ENCODE assay signal across 9 cellular contexts in the genomic region with DNA sequence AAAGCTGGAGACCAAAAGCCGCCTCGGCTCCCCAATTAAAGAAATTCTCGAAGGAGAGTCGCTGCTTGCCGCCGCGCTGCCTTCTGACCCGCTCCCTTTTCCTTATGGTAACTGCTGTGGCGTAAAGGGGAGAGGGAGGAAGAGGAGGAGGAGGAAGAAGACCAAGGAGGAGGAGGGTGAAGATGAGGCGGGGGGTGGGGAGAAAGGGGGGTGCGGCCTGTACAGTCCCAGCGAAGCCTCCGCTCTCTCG. TPM values are rescaled to one million over a fixed set of nuclear protein-coding genes. Genes with fewer than 3 reads are reported as not detected.
A peak's percentile ranks its signal among the peaks of the same experiment; 100 is the strongest.
DNase-seq lines count a peak whose midpoint lies in the region; ATAC-seq, FAIRE-seq and TF ChIP-seq lines count a peak whose summit lies in the region.
"Had no signal": no experiment of that assay in that cellular context is flagged by ENCODE, and none has a peak within 500 bp of the region (broad histone marks: within the 10 kb centered on the region; RNA-seq: fewer than 3 reads in every experiment).

No MANE protein-coding gene starts in this region.

- peaks cover 14% of the 10 kb centered on the region for H3K4me1 Mint-ChIP-seq in type B pancreatic cell (ENCODE audit: unreplicated experiment)
- peaks cover 3 to 12% of the 10 kb centered on the region in 2 donors for H3K4me1 Mint-ChIP-seq in effector memory CD8-positive, alpha-beta T cell (ENCODE audit: low read depth in 2 of 2)

- H3K4me3 ChIP-seq in GM06990 (replicated peaks; ENCODE audit: low read depth, low read length) (peak overlapping the region; percentile 82), skeletal muscle cell (ENCODE audit: low read depth, low read length) (peak overlapping the region; percentile 96)

- no peak overlapping the region for H3K27ac Mint-ChIP-seq in type B pancreatic cell
- no peak overlapping the region for H3K27ac Mint-ChIP-seq in effector memory CD8-positive, alpha-beta T cell

- ATAC-seq in GM18858 (IDR thresholded peaks at IDR 0.05; ENCODE audit: unreplicated experiment): no peak
- ATAC-seq in effector memory CD8-positive, alpha-beta T cell (replicated peaks): no peak

- no peak overlapping the region for H3K4me3 Mint-ChIP-seq in type B pancreatic cell
- H3K4me3 Mint-ChIP-seq in effector memory CD8-positive, alpha-beta T cell: no peak overlapping the region

- H3K9me3 Mint-ChIP-seq in type B pancreatic cell: no peaks in the 10 kb centered on the region
- no peaks in the 10 kb centered on the region for H3K9me3 Mint-ChIP-seq in effector memory CD8-positive, alpha-beta T cell

- no peak for TF ChIP-seq CTCF in GM06990 (IDR thresholded peaks at IDR 0.05; ENCODE audit: insufficient read depth, low read length, poor library complexity, severe bottlenecking)
- TF ChIP-seq CTCF in type B pancreatic cell (conservative IDR thresholded peaks at IDR 0.05): no peak

- no peaks in the 10 kb centered on the region for H3K27me3 Mint-ChIP-seq in type B pancreatic cell
- no peaks in the 10 kb centered on the region for H3K27me3 Mint-ChIP-seq in effector memory CD8-positive, alpha-beta T cell

- H3K36me3 Mint-ChIP-seq in type B pancreatic cell: no peaks in the 10 kb centered on the region
- H3K36me3 Mint-ChIP-seq in effector memory CD8-positive, alpha-beta T cell (ENCODE audit: insufficient read depth): peaks cover 7% of the 10 kb centered on the region

- FAIRE-seq in RCC 7860 (lab: Jason Lieb, UNC): no peak
- FAIRE-seq: colon had no signal

- DNase-seq in GM06990 (ENCODE audit: extremely low read depth, insufficient read length): no peak
- DNase-seq in RCC 7860 (ENCODE audit: low spot score): peak; percentile 74
- peak; percentile 48 for DNase-seq in fibroblast of the conjunctiva (ENCODE audit: low read depth)
- DNase-seq in skeletal muscle cell (ENCODE audit: low read depth): no peak
- no peak for DNase-seq in HT-29 (ENCODE audit: low spot score)
- DNase-seq in type B pancreatic cell (ENCODE audit: extremely low spot score, unreplicated experiment): no peak
- DNase-seq in effector memory CD8-positive, alpha-beta T cell: no peak

- H3K36me3 ChIP-seq in GM06990 (ENCODE audit: control insufficient read depth, insufficient read depth, low read length): no peaks in the 10 kb centered on the region

- H3K27me3 ChIP-seq in GM06990 (replicated peaks; ENCODE audit: control insufficient read depth, insufficient read depth, low read length): no peaks in the 10 kb centered on the region

RNA-seq across cellular contexts. Expression of gene CNOT4, which starts 0.4 kb away (rescaled TPM):
- 8.5 and 11.3 TPM in 2 replicates for total RNA-seq in HT-29 (2014; rRNA removed; shearing (Covaris generic))
- 24.5 and 32.1 TPM in 2 replicates for total RNA-seq in type B pancreatic cell (ENCODE audit: low replicate concordance)

RNA-seq across cellular contexts. Expression of gene NUP205, which starts 48.2 kb away (rescaled TPM):
- 78.7 and 85.5 TPM in 2 replicates for total RNA-seq in HT-29 (2014; rRNA removed; shearing (Covaris generic))
- total RNA-seq in type B pancreatic cell (ENCODE audit: low replicate concordance): 75.7 and 102 TPM in 2 replicates

Comparison
In these comparisons a context has a peak if more than half of its experiments do, and no peak if none do; other contexts are left out.
1. DNase-seq: peak in RCC 7860 (single experiment) and fibroblast of the conjunctiva (single experiment); none in GM06990 (single experiment), skeletal muscle cell (single experiment), HT-29 (single experiment), type B pancreatic cell (single experiment) and effector memory CD8-positive, alpha-beta T cell (0 of 3).